Comparison of ENCODE assay signal across 18 cellular contexts in genomic region chr2:180061085-180061484, GRCh38. TPM values are rescaled to one million over a fixed set of nuclear protein-coding genes. Genes with fewer than 3 reads are reported as not detected.
A peak's percentile ranks its signal among the peaks of the same experiment; 100 is the strongest.
DNase-seq lines count a peak whose midpoint lies in the region; ATAC-seq, FAIRE-seq and TF ChIP-seq lines count a peak whose summit lies in the region.
"Had no signal": no experiment of that assay in that cellular context is flagged by ENCODE, and none has a peak within 500 bp of the region (broad histone marks: within the 10 kb centered on the region; RNA-seq: fewer than 3 reads in every experiment).

No MANE protein-coding gene starts in this region.

- no peaks in the 10 kb centered on the region for H3K36me3 ChIP-seq in bronchial epithelial cell (ENCODE audit: control insufficient read depth, insufficient read depth, low read length)
- H3K36me3 ChIP-seq in lower lobe of right lung = no peaks in the 10 kb centered on the region
- H3K36me3 ChIP-seq: BE2C had no signal

- H3K4me1 ChIP-seq in lower lobe of right lung = no peaks in the 10 kb centered on the region
- H3K4me1 ChIP-seq: BE2C had no signal

- intact Hi-C loops in lower lobe of right lung (cut with DNase I) (no loop called here), natural killer cell (cut with micrococcal nuclease) (no loop called here)

- FAIRE-seq in bronchial epithelial cell (lab: Jason Lieb, UNC) (peak; percentile 88), GM19239 (lab: Jason Lieb, UNC) (no peak)
- FAIRE-seq: A204.1, D721Med, G401.6, GM12891, H54 had no signal

- no peak overlapping the region for H3K4me3 Mint-ChIP-seq in type B pancreatic cell
- H3K4me3 Mint-ChIP-seq in stimulated activated effector memory CD8-positive, alpha-beta T cell treated with anti-CD3 and anti-CD28 coated beads, Interleukin-12 subunit alpha, Interleukin-12 subunit beta, amount 100 ng/mL, for 72 hours = no peak overlapping the region
- no peak overlapping the region for H3K4me3 Mint-ChIP-seq in natural killer cell
- H3K4me3 Mint-ChIP-seq: CD4-positive, alpha-beta memory T cell had no signal

- peak; percentile 52 for DNase-seq in NCI-H82 (lab: John Stamatoyannopoulos, UW)
- no peak for DNase-seq in bronchial epithelial cell (ENCODE audit: low read depth)
- DNase-seq in lower lobe of right lung = peak; percentile 28
- DNase-seq in type B pancreatic cell (ENCODE audit: extremely low spot score, unreplicated experiment) = no peak
- DNase-seq in stimulated activated effector memory CD8-positive, alpha-beta T cell treated with anti-CD3 and anti-CD28 coated beads, Interleukin-12 subunit alpha, Interleukin-12 subunit beta, amount 100 ng/mL, for 72 hours (ENCODE audit: low spot score in 2 of 2) = no peak
- DNase-seq in GM19239 (ENCODE audit: insufficient read length, low spot score) = no peak
- no peak for DNase-seq in natural killer cell
- DNase-seq: BE2C; CD4-positive, alpha-beta memory T cell; DMS153; DMS79 treated with DMSO at 0.1 percent for 48 hours; EL had no signal

- TF ChIP-seq CTCF in bronchial epithelial cell (IDR thresholded peaks at IDR 0.05; ENCODE audit: insufficient read depth, low read length, severe bottlenecking) (no peak), lower lobe of right lung (IDR thresholded peaks at IDR 0.05) (no peak), type B pancreatic cell (conservative IDR thresholded peaks at IDR 0.05) (no peak), natural killer cell (IDR thresholded peaks at IDR 0.05) (no peak)

- ATAC-seq in lower lobe of right lung (no peak), natural killer cell (no peak)
- no peak for ATAC-seq in stimulated activated effector memory CD8-positive, alpha-beta T cell treated with anti-CD3 and anti-CD28 coated beads, Interleukin-12 subunit alpha, Interleukin-12 subunit beta, amount 100 ng/mL, for 72 hours

- peaks cover 9% of the 10 kb centered on the region for H3K4me1 Mint-ChIP-seq in type B pancreatic cell (ENCODE audit: unreplicated experiment)
- no peaks in the 10 kb centered on the region for H3K4me1 Mint-ChIP-seq in stimulated activated effector memory CD8-positive, alpha-beta T cell treated with anti-CD3 and anti-CD28 coated beads, Interleukin-12 subunit alpha, Interleukin-12 subunit beta, amount 100 ng/mL, for 72 hours
- no peaks in the 10 kb centered on the region for H3K4me1 Mint-ChIP-seq in natural killer cell
- H3K4me1 Mint-ChIP-seq: CD4-positive, alpha-beta memory T cell had no signal

- H3K9me3 Mint-ChIP-seq in type B pancreatic cell (peaks cover 5% of the 10 kb centered on the region), natural killer cell (peaks cover 0 to 2% of the 10 kb centered on the region in 2 donors)
- H3K9me3 Mint-ChIP-seq in stimulated activated effector memory CD8-positive, alpha-beta T cell treated with anti-CD3 and anti-CD28 coated beads, Interleukin-12 subunit alpha, Interleukin-12 subunit beta, amount 100 ng/mL, for 72 hours = no peaks in the 10 kb centered on the region

- H3K27ac Mint-ChIP-seq in type B pancreatic cell = peak overlapping the region; percentile 62
- H3K27ac Mint-ChIP-seq in stimulated activated effector memory CD8-positive, alpha-beta T cell treated with anti-CD3 and anti-CD28 coated beads, Interleukin-12 subunit alpha, Interleukin-12 subunit beta, amount 100 ng/mL, for 72 hours = no peak overlapping the region
- H3K27ac Mint-ChIP-seq in natural killer cell = no peak overlapping the region
- H3K27ac Mint-ChIP-seq: CD4-positive, alpha-beta memory T cell had no signal

- no peaks in the 10 kb centered on the region for H3K9me3 ChIP-seq in lower lobe of right lung
- H3K9me3 ChIP-seq: BE2C had no signal

- H3K27me3 ChIP-seq in bronchial epithelial cell (ENCODE audit: control insufficient read depth, insufficient read depth, low read length) = no peaks in the 10 kb centered on the region
- no peaks in the 10 kb centered on the region for H3K27me3 ChIP-seq in lower lobe of right lung (ENCODE audit: low read depth)
- H3K27me3 ChIP-seq: BE2C had no signal

- no peaks in the 10 kb centered on the region for H3K36me3 Mint-ChIP-seq in type B pancreatic cell
- H3K36me3 Mint-ChIP-seq in stimulated activated effector memory CD8-positive, alpha-beta T cell treated with anti-CD3 and anti-CD28 coated beads, Interleukin-12 subunit alpha, Interleukin-12 subunit beta, amount 100 ng/mL, for 72 hours = no peaks in the 10 kb centered on the region
- H3K36me3 Mint-ChIP-seq in natural killer cell = no peaks in the 10 kb centered on the region
- H3K36me3 Mint-ChIP-seq: CD4-positive, alpha-beta memory T cell had no signal

- H3K27me3 Mint-ChIP-seq in type B pancreatic cell (no peaks in the 10 kb centered on the region), natural killer cell (ENCODE audit: low read depth in 2 of 2) (peaks cover 0 to 5% of the 10 kb centered on the region in 2 donors)

- H3K27ac ChIP-seq in lower lobe of right lung = no peak overlapping the region
- H3K27ac ChIP-seq: C4-2B had no signal

- H3K4me3 ChIP-seq in bronchial epithelial cell (ENCODE audit: low read depth, low read length) (no peak overlapping the region), lower lobe of right lung (no peak overlapping the region)

RNA-seq across cellular contexts. Expression of gene CWC22, which starts 54.0 kb away (rescaled TPM):
- total RNA-seq in bronchial epithelial cell (13.4 and 19.6 TPM in 2 replicates), lower lobe of right lung (17.5 TPM), type B pancreatic cell (ENCODE audit: low replicate concordance) (18.7 and 21.8 TPM in 2 replicates), natural killer cell (10 to 100 TPM; 14.9 to 20.3 (median 16.1) TPM)

Comparison
In these comparisons a context has a peak if more than half of its experiments do, and no peak if none do; other contexts are left out.
1. DNase-seq: peak in NCI-H82 (single experiment) and lower lobe of right lung (single experiment); none in bronchial epithelial cell (single experiment), type B pancreatic cell (single experiment), stimulated activated effector memory CD8-positive, alpha-beta T cell treated with anti-CD3 and anti-CD28 coated beads, Interleukin-12 subunit alpha, Interleukin-12 subunit beta, amount 100 ng/mL, for 72 hours (0 of 2), GM19239 (single experiment) and natural killer cell (single experiment).